28 cellular contexts compared by ENCODE assay signal in genomic region chr6:68726307-68726706, GRCh38.
A peak's percentile ranks its signal among the peaks of the same experiment; 100 is the strongest.
DNase-seq lines count a peak whose midpoint lies in the region; ATAC-seq and TF ChIP-seq lines count a peak whose summit lies in the region.
"Had no signal": no experiment of that assay in that cellular context is flagged by ENCODE, and none has a peak within 500 bp of the region (broad histone marks: within the 10 kb centered on the region; RNA-seq: fewer than 3 reads in every experiment).

No MANE protein-coding gene starts in this region.

- DNase-seq in DMS 273 (lab: John Stamatoyannopoulos, UW; ENCODE audit: unreplicated experiment) (peak; percentile 92), NCI-H2171 treated with DMSO at 0.1 percent for 48 hours (lab: John Stamatoyannopoulos, UW) (peak; percentile 83), medulla oblongata (ENCODE audit: extremely low spot score) (peak; percentile 68), NCI-H2107 treated with DMSO at 0.1 percent for 48 hours (lab: John Stamatoyannopoulos, UW; ENCODE audit: unreplicated experiment) (no peak), KBM-7 (no peak), SJCRH30 (no peak)
- DNase-seq: ACHN; activated CD4-positive, CD25-positive, alpha-beta regulatory T cell; activated naive CD4-positive, alpha-beta T cell treated with Interleukin-2 at 50 U/mL for 16 hours; activated T-cell treated with anti-CD3 and anti-CD28 coated beads, Interleukin-2, amount 50 U/mL, for 72 hours; brain microvascular endothelial cell; Caco-2; colonic mucosa; effector memory CD4-positive, alpha-beta T cell; erythroblast; heart right ventricle; kidney glomerular epithelial cell; NCI-H1048; NCI-H2029; pancreas; right lobe of liver; SHP77; stimulated activated CD4-positive, alpha-beta T cell treated with anti-CD3 and anti-CD28 coated beads, Interleukin-2, amount 100 ng/mL, for 48 hours had no signal

- peaks cover 14% of the 10 kb centered on the region for H3K4me1 ChIP-seq in SJCRH30
- H3K4me1 ChIP-seq: BLaER1, Caco-2, colonic mucosa, pancreas had no signal

- peak overlapping the region in 4 of 5 experiments; percentile 33 to 86 (median 56) for H3K27ac Mint-ChIP-seq in brain
- H3K27ac Mint-ChIP-seq: activated T-cell treated with anti-CD3 and anti-CD28 coated beads, Interleukin-2, amount 50 U/mL, for 72 hours had no signal

- in situ Hi-C loops in KBM-7 (cut with MboI; ENCODE audit: low pct_unique_long_range_greater_than_20kb, low sequenced_read_pairs), result no loop called here

- no peaks in the 10 kb centered on the region for H3K27me3 ChIP-seq in SJCRH30
- H3K27me3 ChIP-seq: BLaER1, brain microvascular endothelial cell, colonic mucosa, heart right ventricle, right lobe of liver had no signal

- ATAC-seq in GM19328 (IDR thresholded peaks at IDR 0.05; ENCODE audit: unreplicated experiment), result no peak
- ATAC-seq: activated T-cell treated with anti-CD3 and anti-CD28 coated beads, Interleukin-2, amount 50 U/mL, for 72 hours; heart right ventricle; Panc1; pancreas had no signal

- no peak overlapping the region for H3K4me3 Mint-ChIP-seq in brain
- H3K4me3 Mint-ChIP-seq: activated T-cell treated with anti-CD3 and anti-CD28 coated beads, Interleukin-2, amount 50 U/mL, for 72 hours had no signal

- no peaks in the 10 kb centered on the region for H3K36me3 ChIP-seq in SJCRH30
- H3K36me3 ChIP-seq: BLaER1, brain microvascular endothelial cell, colonic mucosa, heart right ventricle, pancreas, right lobe of liver had no signal

- peaks cover 42% of the 10 kb centered on the region for H3K4me1 Mint-ChIP-seq in brain

- H3K36me3 Mint-ChIP-seq in brain, result peaks cover 17% of the 10 kb centered on the region

- H3K9me3 ChIP-seq in SJCRH30 (replicated peaks), result no peaks in the 10 kb centered on the region
- H3K9me3 ChIP-seq: BLaER1, Caco-2, colonic mucosa, heart right ventricle, pancreas, right lobe of liver had no signal

- peaks cover 0 to 1% (median 0%) of the 10 kb centered on the region in 5 experiments for H3K9me3 Mint-ChIP-seq in brain
- H3K9me3 Mint-ChIP-seq: activated T-cell treated with anti-CD3 and anti-CD28 coated beads, Interleukin-2, amount 50 U/mL, for 72 hours had no signal

- no peaks in the 10 kb centered on the region for H3K27me3 Mint-ChIP-seq in brain

- no peak for TF ChIP-seq CTCF in brain (conservative IDR thresholded peaks at IDR 0.05)

- H3K27ac ChIP-seq in SJCRH30, result no peak overlapping the region
- H3K27ac ChIP-seq: BLaER1, brain microvascular endothelial cell, colonic mucosa, heart right ventricle, HL-60, pancreas, right lobe of liver had no signal

- H3K4me3 ChIP-seq in SJCRH30, result no peak overlapping the region
- H3K4me3 ChIP-seq: BLaER1, colonic mucosa, heart right ventricle, pancreas, right lobe of liver had no signal

Comparison
In these comparisons a context has a peak if more than half of its experiments do, and no peak if none do; other contexts are left out.
1. DNase-seq: peak in DMS 273 (single experiment), NCI-H2171 treated with DMSO at 0.1 percent for 48 hours (single experiment) and medulla oblongata (single experiment); none in NCI-H2107 treated with DMSO at 0.1 percent for 48 hours (single experiment), KBM-7 (single experiment) and SJCRH30 (0 of 2).